ENCODE assay signal across 1 cellular context in the genomic region with DNA sequence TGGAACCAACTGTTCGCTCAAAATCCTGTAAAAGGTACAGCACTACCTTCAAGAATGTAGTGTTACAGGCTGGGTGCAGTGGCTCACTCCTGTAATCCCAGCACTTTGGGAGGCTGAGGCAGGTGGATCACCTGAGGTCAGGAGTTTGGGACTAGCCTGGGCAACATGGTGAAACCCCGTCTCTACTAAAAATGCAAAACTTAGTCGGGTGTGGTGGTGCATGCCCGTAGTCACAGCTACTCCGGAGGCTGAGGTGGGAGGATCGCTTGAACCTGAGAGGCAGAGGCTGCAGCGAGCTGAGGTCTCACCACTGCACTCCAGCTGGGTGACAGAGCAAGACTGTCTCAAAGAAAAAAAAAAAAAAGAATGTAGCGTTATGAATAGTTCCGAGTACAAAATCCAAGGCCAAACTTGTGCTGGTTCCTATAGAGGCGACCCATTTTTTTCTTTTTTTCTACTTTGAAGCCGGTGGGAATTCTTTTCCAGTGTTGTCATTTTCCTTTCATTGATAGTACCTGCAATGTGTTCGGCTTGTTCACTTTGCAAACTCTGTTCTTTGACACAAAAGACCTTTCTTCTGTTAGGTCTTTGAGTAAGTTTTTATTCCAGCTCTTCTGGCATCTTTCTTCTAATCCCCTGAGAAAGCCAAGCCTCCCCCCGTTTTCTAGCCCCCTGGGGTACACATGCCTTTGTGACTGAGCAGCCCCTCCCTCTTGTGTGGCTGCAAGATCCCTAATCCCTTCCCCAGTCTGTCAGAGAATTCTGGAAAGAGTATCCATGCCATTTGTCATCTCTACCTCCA.
TF ChIP-seq lines count a peak whose summit lies in the region.

No MANE protein-coding gene starts in this region.

TF ChIP-seq in HepG2, 621 proteins besides CTCF, POLR2A, EP300 and RAD21 (continued from another document and continues in another):
- TF ChIP-seq ZNF770 (CRISPR knock-in tag; IDR thresholded peaks at IDR 0.05) (peak; percentile 100), CENPBD1 (CRISPR knock-in tag; IDR thresholded peaks at IDR 0.05; ENCODE audit: borderline replicate concordance, low read depth) (no peak), ETV6 (CRISPR knock-in tag; conservative IDR thresholded peaks at IDR 0.05) (no peak), ZC3H4 (CRISPR knock-in tag; IDR thresholded peaks at IDR 0.05; ENCODE audit: borderline replicate concordance) (no peak), LCORL (IDR thresholded peaks at IDR 0.05) (no peak), LCORL (CRISPR knock-in tag; IDR thresholded peaks at IDR 0.05) (no peak), JDP2 (CRISPR knock-in tag; IDR thresholded peaks at IDR 0.05; ENCODE audit: borderline replicate concordance) (no peak), HDAC2 (CRISPR knock-in tag; IDR thresholded peaks at IDR 0.05) (peak; percentile 52; the same call in 1 of the 2 replicates), ZNF143 (CRISPR knock-in tag; IDR thresholded peaks at IDR 0.05) (no peak), ATF4 (CRISPR knock-in tag; IDR thresholded peaks at IDR 0.05) (no peak), TRIM24 (CRISPR knock-in tag; IDR thresholded peaks at IDR 0.05) (0 out of 2 replicates have a peak, but pooled peaks have one; percentile 34), ZNF674 (CRISPR knock-in tag; IDR thresholded peaks at IDR 0.05; ENCODE audit: low read depth) (no peak), SP4 (CRISPR knock-in tag; IDR thresholded peaks at IDR 0.05) (no peak), PRPF4 (IDR thresholded peaks at IDR 0.05; ENCODE audit: low read depth, low read length, poor library complexity, severe bottlenecking) (no peak), ZBTB33 (CRISPR knock-in tag; IDR thresholded peaks at IDR 0.05) (peak; percentile 72), ZNF282 (IDR thresholded peaks at IDR 0.05; ENCODE audit: partially characterized antibody) (no peak), PHF21A (CRISPR knock-in tag; IDR thresholded peaks at IDR 0.05) (peak; percentile 71)
- TF ChIP-seq, protein P1, sequence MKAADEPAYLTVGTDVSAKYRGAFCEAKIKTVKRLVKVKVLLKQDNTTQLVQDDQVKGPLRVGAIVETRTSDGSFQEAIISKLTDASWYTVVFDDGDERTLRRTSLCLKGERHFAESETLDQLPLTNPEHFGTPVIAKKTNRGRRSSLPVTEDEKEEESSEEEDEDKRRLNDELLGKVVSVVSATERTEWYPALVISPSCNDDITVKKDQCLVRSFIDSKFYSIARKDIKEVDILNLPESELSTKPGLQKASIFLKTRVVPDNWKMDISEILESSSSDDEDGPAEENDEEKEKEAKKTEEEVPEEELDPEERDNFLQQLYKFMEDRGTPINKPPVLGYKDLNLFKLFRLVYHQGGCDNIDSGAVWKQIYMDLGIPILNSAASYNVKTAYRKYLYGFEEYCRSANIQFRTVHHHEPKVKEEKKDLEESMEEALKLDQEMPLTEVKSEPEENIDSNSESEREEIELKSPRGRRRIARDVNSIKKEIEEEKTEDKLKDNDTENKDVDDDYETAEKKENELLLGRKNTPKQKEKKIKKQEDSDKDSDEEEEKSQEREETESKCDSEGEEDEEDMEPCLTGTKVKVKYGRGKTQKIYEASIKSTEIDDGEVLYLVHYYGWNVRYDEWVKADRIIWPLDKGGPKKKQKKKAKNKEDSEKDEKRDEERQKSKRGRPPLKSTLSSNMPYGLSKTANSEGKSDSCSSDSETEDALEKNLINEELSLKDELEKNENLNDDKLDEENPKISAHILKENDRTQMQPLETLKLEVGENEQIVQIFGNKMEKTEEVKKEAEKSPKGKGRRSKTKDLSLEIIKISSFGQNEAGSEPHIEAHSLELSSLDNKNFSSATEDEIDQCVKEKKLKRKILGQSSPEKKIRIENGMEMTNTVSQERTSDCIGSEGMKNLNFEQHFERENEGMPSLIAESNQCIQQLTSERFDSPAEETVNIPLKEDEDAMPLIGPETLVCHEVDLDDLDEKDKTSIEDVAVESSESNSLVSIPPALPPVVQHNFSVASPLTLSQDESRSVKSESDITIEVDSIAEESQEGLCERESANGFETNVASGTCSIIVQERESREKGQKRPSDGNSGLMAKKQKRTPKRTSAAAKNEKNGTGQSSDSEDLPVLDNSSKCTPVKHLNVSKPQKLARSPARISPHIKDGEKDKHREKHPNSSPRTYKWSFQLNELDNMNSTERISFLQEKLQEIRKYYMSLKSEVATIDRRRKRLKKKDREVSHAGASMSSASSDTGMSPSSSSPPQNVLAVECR (CRISPR knock-in tag; IDR thresholded peaks at IDR 0.05; ENCODE audit: borderline replicate concordance) = no peak
- TF ChIP-seq, protein P2, sequence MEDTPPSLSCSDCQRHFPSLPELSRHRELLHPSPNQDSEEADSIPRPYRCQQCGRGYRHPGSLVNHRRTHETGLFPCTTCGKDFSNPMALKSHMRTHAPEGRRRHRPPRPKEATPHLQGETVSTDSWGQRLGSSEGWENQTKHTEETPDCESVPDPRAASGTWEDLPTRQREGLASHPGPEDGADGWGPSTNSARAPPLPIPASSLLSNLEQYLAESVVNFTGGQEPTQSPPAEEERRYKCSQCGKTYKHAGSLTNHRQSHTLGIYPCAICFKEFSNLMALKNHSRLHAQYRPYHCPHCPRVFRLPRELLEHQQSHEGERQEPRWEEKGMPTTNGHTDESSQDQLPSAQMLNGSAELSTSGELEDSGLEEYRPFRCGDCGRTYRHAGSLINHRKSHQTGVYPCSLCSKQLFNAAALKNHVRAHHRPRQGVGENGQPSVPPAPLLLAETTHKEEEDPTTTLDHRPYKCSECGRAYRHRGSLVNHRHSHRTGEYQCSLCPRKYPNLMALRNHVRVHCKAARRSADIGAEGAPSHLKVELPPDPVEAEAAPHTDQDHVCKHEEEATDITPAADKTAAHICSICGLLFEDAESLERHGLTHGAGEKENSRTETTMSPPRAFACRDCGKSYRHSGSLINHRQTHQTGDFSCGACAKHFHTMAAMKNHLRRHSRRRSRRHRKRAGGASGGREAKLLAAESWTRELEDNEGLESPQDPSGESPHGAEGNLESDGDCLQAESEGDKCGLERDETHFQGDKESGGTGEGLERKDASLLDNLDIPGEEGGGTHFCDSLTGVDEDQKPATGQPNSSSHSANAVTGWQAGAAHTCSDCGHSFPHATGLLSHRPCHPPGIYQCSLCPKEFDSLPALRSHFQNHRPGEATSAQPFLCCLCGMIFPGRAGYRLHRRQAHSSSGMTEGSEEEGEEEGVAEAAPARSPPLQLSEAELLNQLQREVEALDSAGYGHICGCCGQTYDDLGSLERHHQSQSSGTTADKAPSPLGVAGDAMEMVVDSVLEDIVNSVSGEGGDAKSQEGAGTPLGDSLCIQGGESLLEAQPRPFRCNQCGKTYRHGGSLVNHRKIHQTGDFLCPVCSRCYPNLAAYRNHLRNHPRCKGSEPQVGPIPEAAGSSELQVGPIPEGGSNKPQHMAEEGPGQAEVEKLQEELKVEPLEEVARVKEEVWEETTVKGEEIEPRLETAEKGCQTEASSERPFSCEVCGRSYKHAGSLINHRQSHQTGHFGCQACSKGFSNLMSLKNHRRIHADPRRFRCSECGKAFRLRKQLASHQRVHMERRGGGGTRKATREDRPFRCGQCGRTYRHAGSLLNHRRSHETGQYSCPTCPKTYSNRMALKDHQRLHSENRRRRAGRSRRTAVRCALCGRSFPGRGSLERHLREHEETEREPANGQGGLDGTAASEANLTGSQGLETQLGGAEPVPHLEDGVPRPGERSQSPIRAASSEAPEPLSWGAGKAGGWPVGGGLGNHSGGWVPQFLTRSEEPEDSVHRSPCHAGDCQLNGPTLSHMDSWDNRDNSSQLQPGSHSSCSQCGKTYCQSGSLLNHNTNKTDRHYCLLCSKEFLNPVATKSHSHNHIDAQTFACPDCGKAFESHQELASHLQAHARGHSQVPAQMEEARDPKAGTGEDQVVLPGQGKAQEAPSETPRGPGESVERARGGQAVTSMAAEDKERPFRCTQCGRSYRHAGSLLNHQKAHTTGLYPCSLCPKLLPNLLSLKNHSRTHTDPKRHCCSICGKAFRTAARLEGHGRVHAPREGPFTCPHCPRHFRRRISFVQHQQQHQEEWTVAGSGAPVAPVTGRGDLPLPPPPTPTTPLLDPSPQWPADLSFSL (CRISPR knock-in tag; IDR thresholded peaks at IDR 0.05) = no peak
- TF ChIP-seq, protein P3, sequence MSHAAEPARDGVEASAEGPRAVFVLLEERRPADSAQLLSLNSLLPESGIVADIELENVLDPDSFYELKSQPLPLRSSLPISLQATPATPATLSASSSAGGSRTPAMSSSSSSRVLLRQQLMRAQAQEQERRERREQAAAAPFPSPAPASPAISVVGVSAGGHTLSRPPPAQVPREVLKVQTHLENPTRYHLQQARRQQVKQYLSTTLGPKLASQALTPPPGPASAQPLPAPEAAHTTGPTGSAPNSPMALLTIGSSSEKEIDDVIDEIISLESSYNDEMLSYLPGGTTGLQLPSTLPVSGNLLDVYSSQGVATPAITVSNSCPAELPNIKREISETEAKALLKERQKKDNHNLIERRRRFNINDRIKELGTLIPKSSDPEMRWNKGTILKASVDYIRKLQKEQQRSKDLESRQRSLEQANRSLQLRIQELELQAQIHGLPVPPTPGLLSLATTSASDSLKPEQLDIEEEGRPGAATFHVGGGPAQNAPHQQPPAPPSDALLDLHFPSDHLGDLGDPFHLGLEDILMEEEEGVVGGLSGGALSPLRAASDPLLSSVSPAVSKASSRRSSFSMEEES (CRISPR knock-in tag; IDR thresholded peaks at IDR 0.05) = no peak
- TF ChIP-seq, protein P4, sequence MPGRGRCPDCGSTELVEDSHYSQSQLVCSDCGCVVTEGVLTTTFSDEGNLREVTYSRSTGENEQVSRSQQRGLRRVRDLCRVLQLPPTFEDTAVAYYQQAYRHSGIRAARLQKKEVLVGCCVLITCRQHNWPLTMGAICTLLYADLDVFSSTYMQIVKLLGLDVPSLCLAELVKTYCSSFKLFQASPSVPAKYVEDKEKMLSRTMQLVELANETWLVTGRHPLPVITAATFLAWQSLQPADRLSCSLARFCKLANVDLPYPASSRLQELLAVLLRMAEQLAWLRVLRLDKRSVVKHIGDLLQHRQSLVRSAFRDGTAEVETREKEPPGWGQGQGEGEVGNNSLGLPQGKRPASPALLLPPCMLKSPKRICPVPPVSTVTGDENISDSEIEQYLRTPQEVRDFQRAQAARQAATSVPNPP (CRISPR knock-in tag; IDR thresholded peaks at IDR 0.05) = 0 out of 2 replicates have a peak, but pooled peaks have one; percentile 47
- TF ChIP-seq, protein P5, sequence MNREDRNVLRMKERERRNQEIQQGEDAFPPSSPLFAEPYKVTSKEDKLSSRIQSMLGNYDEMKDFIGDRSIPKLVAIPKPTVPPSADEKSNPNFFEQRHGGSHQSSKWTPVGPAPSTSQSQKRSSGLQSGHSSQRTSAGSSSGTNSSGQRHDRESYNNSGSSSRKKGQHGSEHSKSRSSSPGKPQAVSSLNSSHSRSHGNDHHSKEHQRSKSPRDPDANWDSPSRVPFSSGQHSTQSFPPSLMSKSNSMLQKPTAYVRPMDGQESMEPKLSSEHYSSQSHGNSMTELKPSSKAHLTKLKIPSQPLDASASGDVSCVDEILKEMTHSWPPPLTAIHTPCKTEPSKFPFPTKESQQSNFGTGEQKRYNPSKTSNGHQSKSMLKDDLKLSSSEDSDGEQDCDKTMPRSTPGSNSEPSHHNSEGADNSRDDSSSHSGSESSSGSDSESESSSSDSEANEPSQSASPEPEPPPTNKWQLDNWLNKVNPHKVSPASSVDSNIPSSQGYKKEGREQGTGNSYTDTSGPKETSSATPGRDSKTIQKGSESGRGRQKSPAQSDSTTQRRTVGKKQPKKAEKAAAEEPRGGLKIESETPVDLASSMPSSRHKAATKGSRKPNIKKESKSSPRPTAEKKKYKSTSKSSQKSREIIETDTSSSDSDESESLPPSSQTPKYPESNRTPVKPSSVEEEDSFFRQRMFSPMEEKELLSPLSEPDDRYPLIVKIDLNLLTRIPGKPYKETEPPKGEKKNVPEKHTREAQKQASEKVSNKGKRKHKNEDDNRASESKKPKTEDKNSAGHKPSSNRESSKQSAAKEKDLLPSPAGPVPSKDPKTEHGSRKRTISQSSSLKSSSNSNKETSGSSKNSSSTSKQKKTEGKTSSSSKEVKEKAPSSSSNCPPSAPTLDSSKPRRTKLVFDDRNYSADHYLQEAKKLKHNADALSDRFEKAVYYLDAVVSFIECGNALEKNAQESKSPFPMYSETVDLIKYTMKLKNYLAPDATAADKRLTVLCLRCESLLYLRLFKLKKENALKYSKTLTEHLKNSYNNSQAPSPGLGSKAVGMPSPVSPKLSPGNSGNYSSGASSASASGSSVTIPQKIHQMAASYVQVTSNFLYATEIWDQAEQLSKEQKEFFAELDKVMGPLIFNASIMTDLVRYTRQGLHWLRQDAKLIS (CRISPR knock-in tag; IDR thresholded peaks at IDR 0.05) = no peak
